Comparison of ENCODE assay signal across 8 cellular contexts in genomic region chr15:99708563-99708962, GRCh38. TPM values are rescaled to one million over a fixed set of nuclear protein-coding genes. Genes with fewer than 3 reads are reported as not detected.
DNase-seq lines count a peak whose midpoint lies in the region; ATAC-seq and TF ChIP-seq lines count a peak whose summit lies in the region.

No MANE protein-coding gene starts in this region.

- H3K9me3 ChIP-seq in RWPE2 (ENCODE audit: severe bottlenecking) (no peaks in the 10 kb centered on the region), ovary (no peaks in the 10 kb centered on the region)

- no peak for TF ChIP-seq POLR2A in ovary (IDR thresholded peaks at IDR 0.05)

- H3K36me3 ChIP-seq in RWPE2 (ENCODE audit: low read depth): peaks cover 28% of the 10 kb centered on the region
- H3K36me3 ChIP-seq in ovary: no peaks in the 10 kb centered on the region

- intact Hi-C loops in ovary (cut with DNase I): loop anchor here in 3 of 4 donors (10.0 kb wide), 3 partner anchors 304 to 434 kb away; no protein-coding TSS in a partner anchor

- DNase-seq in CD1c-positive myeloid dendritic cell (ENCODE audit: extremely low spot score) (peak; percentile 39), RWPE2 (ENCODE audit: low spot score) (peak; percentile 92), fibroblast of the aortic adventitia (ENCODE audit: low read depth) (peak; percentile 87), ovary (peak; percentile 53 to 78 (median 70)), NCI-H774 (lab: John Stamatoyannopoulos, UW) (no peak), NCI-H1092 treated with DMSO at 0.1 percent for 48 hours (lab: John Stamatoyannopoulos, UW) (no peak)

- H3K4me3 ChIP-seq in RWPE2 (ENCODE audit: severe bottlenecking) (no peak overlapping the region), fibroblast of the aortic adventitia (ENCODE audit: low read depth, low read length) (no peak overlapping the region), ovary (no peak overlapping the region)

- no peak for TF ChIP-seq EP300 in ovary (IDR thresholded peaks at IDR 0.05)

- H3K27me3 ChIP-seq in RWPE2 (ENCODE audit: insufficient read depth, poor library complexity, severe bottlenecking): no peaks in the 10 kb centered on the region
- no peaks in the 10 kb centered on the region for H3K27me3 ChIP-seq in ovary

- TF ChIP-seq CTCF in RWPE2 (IDR thresholded peaks at IDR 0.05; ENCODE audit: poor library complexity, severe bottlenecking): no peak
- no peak for TF ChIP-seq CTCF in fibroblast of the aortic adventitia (IDR thresholded peaks at IDR 0.05; ENCODE audit: insufficient read depth, low read length)
- no peak for TF ChIP-seq CTCF in ovary (IDR thresholded peaks at IDR 0.05)

- peak overlapping the region; percentile 34 for H3K27ac ChIP-seq in RWPE2 (ENCODE audit: poor library complexity, severe bottlenecking)
- no peak overlapping the region for H3K27ac ChIP-seq in ovary

- 19 to 26% (median 23%) methylated on average over 7 of the region's 7 CpGs for WGBS in ovary, 3 donors

- ATAC-seq in RWPE2 (ENCODE audit: low read depth) (peak; percentile 97), HG03520 (IDR thresholded peaks at IDR 0.05; ENCODE audit: unreplicated experiment) (no peak), HG02642 (IDR thresholded peaks at IDR 0.05; ENCODE audit: poor library complexity, unreplicated experiment) (no peak)

- peaks cover 27% of the 10 kb centered on the region for H3K4me1 ChIP-seq in RWPE2 (ENCODE audit: insufficient read depth, poor library complexity, severe bottlenecking)
- peaks cover 8% of the 10 kb centered on the region for H3K4me1 ChIP-seq in ovary (ENCODE audit: insufficient read depth)

RNA-seq across cellular contexts. Expression of gene LYSMD4, which starts 24.7 kb away (rescaled TPM):
- total RNA-seq in fibroblast of the aortic adventitia (ENCODE audit: low replicate concordance): 2.6 and 9.0 TPM in 2 replicates
- 10 to 100 TPM in 5 of 7 donors, 1 to 10 TPM in 2; 6.2 to 12.9 (median 10.3) TPM for total RNA-seq in ovary
- 1 to 10 TPM; 4.9 to 9.0 TPM for polyA plus RNA-seq in ovary

Comparison
In these comparisons a context has a peak if more than half of its experiments do, and no peak if none do; other contexts are left out.
1. DNase-seq: peak in CD1c-positive myeloid dendritic cell (single experiment), RWPE2 (single experiment), fibroblast of the aortic adventitia (single experiment) and ovary (5 of 5); none in NCI-H774 (single experiment) and NCI-H1092 treated with DMSO at 0.1 percent for 48 hours (single experiment).